Comparison of ENCODE assay signal across 27 cellular contexts in genomic region chr4:174096999-174097398, GRCh38.
"Had no signal": no experiment of that assay in that cellular context is flagged by ENCODE, and none has a peak within 500 bp of the region (broad histone marks: within the 10 kb centered on the region; RNA-seq: fewer than 3 reads in every experiment).

No MANE protein-coding gene starts in this region.

- H3K27ac Mint-ChIP-seq: naive B cell; natural killer cell treated with Interleukin-12 subunit alpha and Interleukin-12 subunit beta and Interleukin-15 and Interleukin-18, amount 100 ng/mL, for 72 hours; nephron progenitor cell; progenitor cell of endocrine pancreas; stimulated activated naive B cell treated with anti-CD40 and anti-IgM and Interleukin-4, amounts not matched to agents 10 μg/mL and 1 μg/mL and 100 μg/mL, for 72 hours; stimulated activated naive CD8-positive, alpha-beta T cell treated with anti-CD3 and anti-CD28 coated beads, Interleukin-15, Interleukin-2, amounts not matched to agents 100 ng/mL and 50 ng/mL, for 24 hours had no signal

- H3K27me3 Mint-ChIP-seq: natural killer cell treated with Interleukin-12 subunit alpha and Interleukin-12 subunit beta and Interleukin-15 and Interleukin-18, amount 100 ng/mL, for 72 hours; progenitor cell of endocrine pancreas; stimulated activated naive B cell treated with anti-CD40 and anti-IgM and Interleukin-4, amounts not matched to agents 10 μg/mL and 1 μg/mL and 100 μg/mL, for 72 hours; stimulated activated naive CD8-positive, alpha-beta T cell treated with anti-CD3 and anti-CD28 coated beads, Interleukin-15, Interleukin-2, amounts not matched to agents 100 ng/mL and 50 ng/mL, for 24 hours had no signal

- H3K36me3 ChIP-seq: ovary, right lobe of liver, sigmoid colon, stomach, thoracic aorta, thyroid gland, tibial nerve, upper lobe of left lung, uterus had no signal

- DNase-seq: naive B cell; naive thymus-derived CD8-positive, alpha-beta T cell; nephron progenitor cell; occipital lobe; ovary; psoas muscle; right cardiac atrium; right lobe of liver; sigmoid colon; small intestine; stimulated activated CD4-positive, alpha-beta T cell treated with anti-CD3 and anti-CD28 coated beads, Interleukin-15, amount 100 ng/mL, for 24 hours; stimulated activated CD4-positive, alpha-beta T cell treated with anti-CD3 and anti-CD28 coated beads, Interleukin-2, amount 100 ng/mL, for 24 hours; stimulated activated CD4-positive, alpha-beta T cell treated with anti-CD3 and anti-CD28 coated beads, Interleukin-2, amount 100 ng/mL, for 48 hours; stimulated activated CD4-positive, alpha-beta T cell treated with anti-CD3 and anti-CD28 coated beads, Interleukin-4, amount 100 ng/mL, for 24 hours; stimulated activated naive B cell treated with anti-CD40 and anti-IgM and Interleukin-4, amounts not matched to agents 10 μg/mL and 1 μg/mL and 100 μg/mL, for 72 hours; stimulated activated naive CD4-positive, alpha-beta T cell treated with Interleukin-2 at 50 U/mL for 16 hours; stomach; thyroid gland; upper lobe of left lung; uterus had no signal

- ATAC-seq: naive thymus-derived CD8-positive, alpha-beta T cell; psoas muscle; right cardiac atrium; right lobe of liver had no signal

- H3K36me3 Mint-ChIP-seq: naive B cell; natural killer cell treated with Interleukin-12 subunit alpha and Interleukin-12 subunit beta and Interleukin-15 and Interleukin-18, amount 100 ng/mL, for 72 hours; stimulated activated naive B cell treated with anti-CD40 and anti-IgM and Interleukin-4, amounts not matched to agents 10 μg/mL and 1 μg/mL and 100 μg/mL, for 72 hours had no signal

- H3K27me3 ChIP-seq: ovary, sigmoid colon, stomach, thyroid gland, tibial nerve, upper lobe of left lung, uterus had no signal

- H3K4me3 ChIP-seq: ovary, psoas muscle, right lobe of liver, sigmoid colon, stomach, thoracic aorta, thyroid gland, tibial nerve, upper lobe of left lung, uterus had no signal

- H3K9me3 Mint-ChIP-seq: stimulated activated naive CD8-positive, alpha-beta T cell treated with anti-CD3 and anti-CD28 coated beads, Interleukin-15, Interleukin-2, amounts not matched to agents 100 ng/mL and 50 ng/mL, for 24 hours had no signal

- H3K27ac ChIP-seq: ovary, parathyroid adenoma, psoas muscle, right lobe of liver, sigmoid colon, stomach, thoracic aorta, thyroid gland, tibial nerve, upper lobe of left lung, uterus had no signal

- H3K4me3 Mint-ChIP-seq: naive B cell; naive thymus-derived CD8-positive, alpha-beta T cell; natural killer cell treated with Interleukin-12 subunit alpha and Interleukin-12 subunit beta and Interleukin-15 and Interleukin-18, amount 100 ng/mL, for 72 hours; nephron progenitor cell; neural crest cell; stimulated activated naive B cell treated with anti-CD40 and anti-IgM and Interleukin-4, amounts not matched to agents 10 μg/mL and 1 μg/mL and 100 μg/mL, for 72 hours; stimulated activated naive CD8-positive, alpha-beta T cell treated with anti-CD3 and anti-CD28 coated beads, Interleukin-15, Interleukin-2, amounts not matched to agents 100 ng/mL and 50 ng/mL, for 24 hours had no signal

- H3K4me1 ChIP-seq: parathyroid adenoma, psoas muscle, right lobe of liver, sigmoid colon, stomach, thyroid gland, tibial nerve, upper lobe of left lung, uterus had no signal

- H3K9ac ChIP-seq: parathyroid adenoma had no signal

- H3K9me3 ChIP-seq: ovary, psoas muscle, right lobe of liver, sigmoid colon, thoracic aorta, thyroid gland, tibial nerve, upper lobe of left lung, uterus had no signal

- H2AFZ ChIP-seq: parathyroid adenoma had no signal

- H3K4me1 Mint-ChIP-seq: naive B cell; naive thymus-derived CD8-positive, alpha-beta T cell; nephron progenitor cell; neural crest cell; stimulated activated naive B cell treated with anti-CD40 and anti-IgM and Interleukin-4, amounts not matched to agents 10 μg/mL and 1 μg/mL and 100 μg/mL, for 72 hours had no signal
